Comparison of ENCODE assay signal across 8 cellular contexts in genomic region chr9:2622361-2623045, GRCh38. TPM values are rescaled to one million over a fixed set of nuclear protein-coding genes. Genes with fewer than 3 reads are reported as not detected.
A peak's percentile ranks its signal among the peaks of the same experiment; 100 is the strongest.
DNase-seq lines count a peak whose midpoint lies in the region; ATAC-seq and TF ChIP-seq lines count a peak whose summit lies in the region.

No MANE protein-coding gene starts in this region.

- H3K36me3 Mint-ChIP-seq in activated naive CD4-positive, alpha-beta T cell treated with anti-CD3 and anti-CD28 coated beads, Interleukin-2, amount 50 U/mL, for 24 hours = no peaks in the 10 kb centered on the region
- no peaks in the 10 kb centered on the region for H3K36me3 Mint-ChIP-seq in progenitor cell of endocrine pancreas (ENCODE audit: insufficient read depth)

- H3K4me3 ChIP-seq in H7 (ENCODE audit: insufficient read depth, low read depth, low read length) = peak overlapping the region; percentile 84

- no peaks in the 10 kb centered on the region for H3K36me3 ChIP-seq in H7 (replicated peaks; ENCODE audit: control insufficient read depth, insufficient read depth, low read length)

- no peak for TF ChIP-seq CTCF in progenitor cell of endocrine pancreas (IDR thresholded peaks at IDR 0.05; ENCODE audit: unreplicated experiment)

- peaks cover 5% of the 10 kb centered on the region for H3K9me3 Mint-ChIP-seq in activated naive CD4-positive, alpha-beta T cell treated with anti-CD3 and anti-CD28 coated beads, Interleukin-2, amount 50 U/mL, for 24 hours
- no peaks in the 10 kb centered on the region for H3K9me3 Mint-ChIP-seq in progenitor cell of endocrine pancreas (ENCODE audit: low read depth)

- intact Hi-C loops in left ventricle myocardium superior (cut with micrococcal nuclease) = no loop called here

- H3K27me3 Mint-ChIP-seq in activated naive CD4-positive, alpha-beta T cell treated with anti-CD3 and anti-CD28 coated beads, Interleukin-2, amount 50 U/mL, for 24 hours = peaks cover 60% of the 10 kb centered on the region
- H3K27me3 Mint-ChIP-seq in progenitor cell of endocrine pancreas = peaks cover 80% of the 10 kb centered on the region

- peaks cover 21% of the 10 kb centered on the region for H3K4me1 Mint-ChIP-seq in activated naive CD4-positive, alpha-beta T cell treated with anti-CD3 and anti-CD28 coated beads, Interleukin-2, amount 50 U/mL, for 24 hours
- H3K4me1 Mint-ChIP-seq in progenitor cell of endocrine pancreas (ENCODE audit: low read depth) = peaks cover 2% of the 10 kb centered on the region

- peak; percentile 33 for ATAC-seq in left ventricle myocardium superior

- DNase-seq in NCI-H1436 (lab: John Stamatoyannopoulos, UW) (peak; percentile 30), NCI-H1436 treated with DMSO at 0.1 percent for 48 hours (lab: John Stamatoyannopoulos, UW) (no peak), H7 (peak; percentile 70), NCI-H1105 (lab: John Stamatoyannopoulos, UW) (peak; percentile 33), left ventricle myocardium superior (peak; percentile 62), progenitor cell of endocrine pancreas (ENCODE audit: low spot score, unreplicated experiment) (peak; percentile 18), occipital lobe (lab: John Stamatoyannopoulos, UW) (no peak)

- H3K4me3 Mint-ChIP-seq in activated naive CD4-positive, alpha-beta T cell treated with anti-CD3 and anti-CD28 coated beads, Interleukin-2, amount 50 U/mL, for 24 hours = peak overlapping the region; percentile 88
- H3K4me3 Mint-ChIP-seq in progenitor cell of endocrine pancreas (ENCODE audit: low read depth) = peak overlapping the region; percentile 81

- H3K27ac Mint-ChIP-seq in activated naive CD4-positive, alpha-beta T cell treated with anti-CD3 and anti-CD28 coated beads, Interleukin-2, amount 50 U/mL, for 24 hours = peak overlapping the region; percentile 71
- peak overlapping the region; percentile 84 for H3K27ac Mint-ChIP-seq in progenitor cell of endocrine pancreas

- H3K27me3 ChIP-seq in H7 (ENCODE audit: control insufficient read depth, insufficient read depth, low read length) = peaks cover 30% of the 10 kb centered on the region

RNA-seq across cellular contexts. Expression of gene VLDLR, which starts 0.9 kb away (rescaled TPM):
- total RNA-seq in H7 (2014; rRNA removed; shearing (Covaris generic)) = 13.5 and 21.7 TPM in 2 replicates
- 132 TPM for total RNA-seq in left ventricle myocardium superior
- total RNA-seq in progenitor cell of endocrine pancreas = 8.1 and 9.9 TPM in 2 replicates
- 45.7 TPM for total RNA-seq in occipital lobe

Comparison
In these comparisons a context has a peak if more than half of its experiments do, and no peak if none do; other contexts are left out.
1. DNase-seq: peak in NCI-H1436 (single experiment), H7 (single experiment), NCI-H1105 (single experiment), left ventricle myocardium superior (single experiment) and progenitor cell of endocrine pancreas (single experiment); none in NCI-H1436 treated with DMSO at 0.1 percent for 48 hours (single experiment) and occipital lobe (single experiment).